In genomic region chr1:189270-189669, GRCh38 we compare ENCODE assay signal across 8 cellular contexts.
DNase-seq lines count a peak whose midpoint lies in the region; ATAC-seq and TF ChIP-seq lines count a peak whose summit lies in the region.
"Not testable (repeated sequence)": the region's sequence is repeated elsewhere in the genome, so short reads cannot be mapped to it uniquely, and the experiment has no call there.

No MANE protein-coding gene starts in this region.

- ATAC-seq in activated CD8-positive, alpha-beta T cell treated with anti-CD3 and anti-CD28 coated beads, Interleukin-2, amount 10 ng/mL, durations not matched to agents 7 days and 5 days; activated naive CD8-positive, alpha-beta T cell treated with anti-CD3 and anti-CD28 coated beads, Interleukin-2, amount 10 ng/mL, durations not matched to agents 7 days and 5 days (ENCODE audit: low read depth); Right ventricle myocardium inferior; left lobe of liver; natural killer cell treated with Interleukin-12 subunit alpha and Interleukin-12 subunit beta and Interleukin-15 and Interleukin-18, amount 100 ng/mL, for 72 hours; aorta (ENCODE audit: low FRiP score): not testable (repeated sequence)

- H3K27ac ChIP-seq in sigmoid colon; suprapubic skin; aorta (ENCODE audit: low read depth in 1 of 2, low read length in 2 of 2): not testable (repeated sequence)

- TF ChIP-seq CTCF in sigmoid colon (IDR thresholded peaks at IDR 0.05); suprapubic skin (IDR thresholded peaks at IDR 0.05): not testable (repeated sequence)

- H3K9me3 Mint-ChIP-seq in activated CD8-positive, alpha-beta T cell treated with anti-CD3 and anti-CD28 coated beads, Interleukin-2, amount 10 ng/mL, durations not matched to agents 7 days and 5 days (ENCODE audit: insufficient read depth); activated naive CD8-positive, alpha-beta T cell treated with anti-CD3 and anti-CD28 coated beads, Interleukin-2, amount 10 ng/mL, durations not matched to agents 7 days and 5 days; natural killer cell treated with Interleukin-12 subunit alpha and Interleukin-12 subunit beta and Interleukin-15 and Interleukin-18, amount 100 ng/mL, for 72 hours: not testable (repeated sequence)

- not testable (repeated sequence) for H3K27me3 ChIP-seq in sigmoid colon; suprapubic skin; aorta (ENCODE audit: control insufficient read depth in 1 of 2, insufficient read depth in 2 of 2, low read length in 1 of 2)

- not testable (repeated sequence) for H3K4me3 Mint-ChIP-seq in activated CD8-positive, alpha-beta T cell treated with anti-CD3 and anti-CD28 coated beads, Interleukin-2, amount 10 ng/mL, durations not matched to agents 7 days and 5 days; activated naive CD8-positive, alpha-beta T cell treated with anti-CD3 and anti-CD28 coated beads, Interleukin-2, amount 10 ng/mL, durations not matched to agents 7 days and 5 days; natural killer cell treated with Interleukin-12 subunit alpha and Interleukin-12 subunit beta and Interleukin-15 and Interleukin-18, amount 100 ng/mL, for 72 hours

- CTCF ChIA-PET in activated CD8-positive, alpha-beta T cell treated with anti-CD3 and anti-CD28 coated beads, Interleukin-2, amount 10 ng/mL, durations not matched to agents 7 days and 5 days (lab: Charles Lee): not testable (repeated sequence)

- H3K27me3 Mint-ChIP-seq in activated CD8-positive, alpha-beta T cell treated with anti-CD3 and anti-CD28 coated beads, Interleukin-2, amount 10 ng/mL, durations not matched to agents 7 days and 5 days (ENCODE audit: low read depth); activated naive CD8-positive, alpha-beta T cell treated with anti-CD3 and anti-CD28 coated beads, Interleukin-2, amount 10 ng/mL, durations not matched to agents 7 days and 5 days; natural killer cell treated with Interleukin-12 subunit alpha and Interleukin-12 subunit beta and Interleukin-15 and Interleukin-18, amount 100 ng/mL, for 72 hours: not testable (repeated sequence)

- TF ChIP-seq EP300 in sigmoid colon (IDR thresholded peaks at IDR 0.05); suprapubic skin (IDR thresholded peaks at IDR 0.05): not testable (repeated sequence)

- H3K9me3 ChIP-seq in sigmoid colon; suprapubic skin; aorta (ENCODE audit: control insufficient read depth, low read length): not testable (repeated sequence)

- TF ChIP-seq POLR2A in sigmoid colon (IDR thresholded peaks at IDR 0.05); suprapubic skin (IDR thresholded peaks at IDR 0.05): not testable (repeated sequence)

- not testable (repeated sequence) for H3K36me3 Mint-ChIP-seq in activated CD8-positive, alpha-beta T cell treated with anti-CD3 and anti-CD28 coated beads, Interleukin-2, amount 10 ng/mL, durations not matched to agents 7 days and 5 days (ENCODE audit: low read depth); activated naive CD8-positive, alpha-beta T cell treated with anti-CD3 and anti-CD28 coated beads, Interleukin-2, amount 10 ng/mL, durations not matched to agents 7 days and 5 days; natural killer cell treated with Interleukin-12 subunit alpha and Interleukin-12 subunit beta and Interleukin-15 and Interleukin-18, amount 100 ng/mL, for 72 hours

- H3K36me3 ChIP-seq in sigmoid colon (peaks cover 4 to 10% (median 8%) of the 10 kb centered on the region in 4 donors), suprapubic skin (peaks cover 12% of the 10 kb centered on the region)
- not testable (repeated sequence) for H3K36me3 ChIP-seq in aorta (ENCODE audit: control insufficient read depth in 1 of 2, insufficient read depth in 2 of 2, low read length in 1 of 2)

- not testable (repeated sequence) for H3K4me1 Mint-ChIP-seq in activated CD8-positive, alpha-beta T cell treated with anti-CD3 and anti-CD28 coated beads, Interleukin-2, amount 10 ng/mL, durations not matched to agents 7 days and 5 days (ENCODE audit: low read depth); activated naive CD8-positive, alpha-beta T cell treated with anti-CD3 and anti-CD28 coated beads, Interleukin-2, amount 10 ng/mL, durations not matched to agents 7 days and 5 days; natural killer cell treated with Interleukin-12 subunit alpha and Interleukin-12 subunit beta and Interleukin-15 and Interleukin-18, amount 100 ng/mL, for 72 hours (ENCODE audit: low read depth in 2 of 2)

- peak; percentile 15 for DNase-seq in activated CD8-positive, alpha-beta T cell treated with anti-CD3 and anti-CD28 coated beads, Interleukin-2, amount 10 ng/mL, durations not matched to agents 7 days and 5 days
- peak; percentile 24 for DNase-seq in activated naive CD8-positive, alpha-beta T cell treated with anti-CD3 and anti-CD28 coated beads, Interleukin-2, amount 10 ng/mL, durations not matched to agents 7 days and 5 days
- DNase-seq in Right ventricle myocardium inferior (ENCODE audit: missing footprints) (peak; percentile 3), left lobe of liver (ENCODE audit: low spot score) (peak; percentile 34), sigmoid colon (peak; percentile 34), suprapubic skin (ENCODE audit: low spot score in 2 of 2) (peak; percentile 34 to 39), aorta (peak; percentile 18 to 36)
- DNase-seq in natural killer cell treated with Interleukin-12 subunit alpha and Interleukin-12 subunit beta and Interleukin-15 and Interleukin-18, amount 100 ng/mL, for 72 hours (ENCODE audit: low spot score): peak; percentile 59

- not testable (repeated sequence) for H3K4me3 ChIP-seq in sigmoid colon; suprapubic skin; aorta (ENCODE audit: low read length in 2 of 2)

- intact Hi-C loops in Right ventricle myocardium inferior (cut with DNase I); sigmoid colon (cut with DNase I); aorta (cut with DNase I): not testable (repeated sequence)

- POLR2A ChIA-PET in activated CD8-positive, alpha-beta T cell treated with anti-CD3 and anti-CD28 coated beads, Interleukin-2, amount 10 ng/mL, durations not matched to agents 7 days and 5 days (lab: Charles Lee); activated naive CD8-positive, alpha-beta T cell treated with anti-CD3 and anti-CD28 coated beads, Interleukin-2, amount 10 ng/mL, durations not matched to agents 7 days and 5 days (lab: Charles Lee): not testable (repeated sequence)

- not testable (repeated sequence) for H3K4me1 ChIP-seq in sigmoid colon; suprapubic skin; aorta (ENCODE audit: control insufficient read depth in 1 of 2, insufficient read depth in 2 of 2, low read length in 2 of 2)

- not testable (repeated sequence) for H3K27ac Mint-ChIP-seq in activated CD8-positive, alpha-beta T cell treated with anti-CD3 and anti-CD28 coated beads, Interleukin-2, amount 10 ng/mL, durations not matched to agents 7 days and 5 days; activated naive CD8-positive, alpha-beta T cell treated with anti-CD3 and anti-CD28 coated beads, Interleukin-2, amount 10 ng/mL, durations not matched to agents 7 days and 5 days; natural killer cell treated with Interleukin-12 subunit alpha and Interleukin-12 subunit beta and Interleukin-15 and Interleukin-18, amount 100 ng/mL, for 72 hours

- 91 to 95% methylated on average over 6 of the region's 13 CpGs for WGBS in sigmoid colon, 2 donors
- no CpG with 5 or more reads among the region's 13 CpGs for WGBS in suprapubic skin
- 91 to 94% methylated on average over 3 to 6 of the region's 13 CpGs for WGBS in aorta, 2 donors

Comparison
In these comparisons a context has a peak if more than half of its experiments do, and no peak if none do; other contexts are left out.
1. DNase-seq: peak in every context shown above with its lines; median percentile 59 in natural killer cell treated with Interleukin-12 subunit alpha and Interleukin-12 subunit beta and Interleukin-15 and Interleukin-18, amount 100 ng/mL, for 72 hours; 36 in suprapubic skin; 34 in left lobe of liver; 34 in sigmoid colon; 27 in aorta; 24 in activated naive CD8-positive, alpha-beta T cell treated with anti-CD3 and anti-CD28 coated beads, Interleukin-2, amount 10 ng/mL, durations not matched to agents 7 days and 5 days; 15 in activated CD8-positive, alpha-beta T cell treated with anti-CD3 and anti-CD28 coated beads, Interleukin-2, amount 10 ng/mL, durations not matched to agents 7 days and 5 days; 3 in Right ventricle myocardium inferior.